8 cellular contexts compared by ENCODE assay signal in genomic region chr13:81171065-81171647, GRCh38.
DNase-seq lines count a peak whose midpoint lies in the region; ATAC-seq and TF ChIP-seq lines count a peak whose summit lies in the region.

No MANE protein-coding gene starts in this region.

- H3K9me3 ChIP-seq in lower lobe of right lung: no peaks in the 10 kb centered on the region

- intact Hi-C loops in lower lobe of right lung (cut with DNase I): no loop called here

- H3K27ac ChIP-seq in lower lobe of right lung: no peak overlapping the region

- DNase-seq in AG09309 (ENCODE audit: low read depth) (no peak), LoVo (ENCODE audit: low spot score) (peak; percentile 40), astrocyte of the spinal cord (ENCODE audit: low read depth, low spot score) (peak; percentile 29), lower lobe of right lung (no peak), islet precursor cell (no peak)
- no peak for DNase-seq in activated CD4-positive, alpha-beta T cell treated with anti-CD3 and anti-CD28 coated beads for 48 hours

- peak; percentile 68 for ATAC-seq in GM19025 (IDR thresholded peaks at IDR 0.05; ENCODE audit: low read depth, unreplicated experiment)
- no peak for ATAC-seq in lower lobe of right lung
- no peak for ATAC-seq in HG02970 (IDR thresholded peaks at IDR 0.05; ENCODE audit: low FRiP score, unreplicated experiment)

- no peaks in the 10 kb centered on the region for H3K36me3 ChIP-seq in lower lobe of right lung

- TF ChIP-seq CTCF in AG09309 (IDR thresholded peaks at IDR 0.05; ENCODE audit: control insufficient read depth, insufficient read depth, low read depth, low read length, missing control alignments): peak; percentile 32
- TF ChIP-seq CTCF in astrocyte of the spinal cord (IDR thresholded peaks at IDR 0.05; ENCODE audit: low read depth, low read length): peak; percentile 53
- TF ChIP-seq CTCF in lower lobe of right lung (IDR thresholded peaks at IDR 0.05): peak; percentile 46

- in situ Hi-C loops in astrocyte of the spinal cord (cut with HindIII; ENCODE audit: low sequenced_read_pairs): no loop called here

- H3K4me1 ChIP-seq in lower lobe of right lung: no peaks in the 10 kb centered on the region

- H3K27me3 ChIP-seq in lower lobe of right lung (ENCODE audit: low read depth): no peaks in the 10 kb centered on the region

- H3K4me3 ChIP-seq in AG09309 (ENCODE audit: control insufficient read depth, low read depth, low read length) (no peak overlapping the region), astrocyte of the spinal cord (ENCODE audit: low read depth, low read length) (no peak overlapping the region), lower lobe of right lung (no peak overlapping the region)

Comparison
In these comparisons a context has a peak if more than half of its experiments do, and no peak if none do; other contexts are left out.
1. DNase-seq: peak in LoVo (single experiment) and astrocyte of the spinal cord (single experiment); none in AG09309 (single experiment), lower lobe of right lung (single experiment), activated CD4-positive, alpha-beta T cell treated with anti-CD3 and anti-CD28 coated beads for 48 hours (single experiment) and islet precursor cell (single experiment).
2. Peak in every context shown above with its lines, with median percentiles within 50 percentile points of each other: CTCF ChIP-seq.